ENCODE assay signal across 25 cellular contexts in genomic region chr5:6225121-6225607, GRCh38.
DNase-seq lines count a peak whose midpoint lies in the region; ATAC-seq and TF ChIP-seq lines count a peak whose summit lies in the region.
"Had no signal": no experiment of that assay in that cellular context is flagged by ENCODE, and none has a peak within 500 bp of the region (broad histone marks: within the 10 kb centered on the region; RNA-seq: fewer than 3 reads in every experiment).

No MANE protein-coding gene starts in this region.

- H3K27me3 Mint-ChIP-seq in activated CD4-positive, alpha-beta T cell treated with anti-CD3 and anti-CD28 coated beads for 36 hours, result peaks cover 4% of the 10 kb centered on the region
- H3K27me3 Mint-ChIP-seq: CD4-positive, CD25-positive, alpha-beta regulatory T cell had no signal

- no peak overlapping the region for H3K27ac Mint-ChIP-seq in activated CD4-positive, alpha-beta T cell treated with anti-CD3 and anti-CD28 coated beads for 36 hours
- H3K27ac Mint-ChIP-seq: CD14-positive monocyte; CD4-positive, alpha-beta memory T cell; CD4-positive, CD25-positive, alpha-beta regulatory T cell; CD8-positive, alpha-beta memory T cell had no signal

- H3K4me3 Mint-ChIP-seq in activated CD4-positive, alpha-beta T cell treated with anti-CD3 and anti-CD28 coated beads for 36 hours, result no peak overlapping the region
- H3K4me3 Mint-ChIP-seq: CD14-positive monocyte; CD4-positive, alpha-beta memory T cell; CD4-positive, CD25-positive, alpha-beta regulatory T cell; CD8-positive, alpha-beta memory T cell had no signal

- peaks cover 2% of the 10 kb centered on the region for H3K9me3 Mint-ChIP-seq in activated CD4-positive, alpha-beta T cell treated with anti-CD3 and anti-CD28 coated beads for 36 hours (ENCODE audit: low read depth)

- H3K4me1 ChIP-seq in right atrium auricular region, result no peaks in the 10 kb centered on the region
- H3K4me1 ChIP-seq in esophagus muscularis mucosa, result no peaks in the 10 kb centered on the region
- H3K4me1 ChIP-seq: BE2C had no signal

- ATAC-seq in left ventricle myocardium superior, result no peak
- ATAC-seq in activated CD4-positive, alpha-beta T cell treated with anti-CD3 and anti-CD28 coated beads for 36 hours, result no peak
- ATAC-seq: GM12878 had no signal

- H3K27me3 ChIP-seq in right atrium auricular region (no peaks in the 10 kb centered on the region), esophagus muscularis mucosa (no peaks in the 10 kb centered on the region)
- H3K27me3 ChIP-seq: BE2C, BLaER1 had no signal

- CTCF ChIA-PET in activated CD4-positive, alpha-beta T cell treated with anti-CD3 and anti-CD28 coated beads for 36 hours (lab: Charles Lee), result no interaction called here

- H3K36me3 ChIP-seq in right atrium auricular region, result no peaks in the 10 kb centered on the region
- H3K36me3 ChIP-seq in esophagus muscularis mucosa, result no peaks in the 10 kb centered on the region
- H3K36me3 ChIP-seq: BE2C, BLaER1 had no signal

- POLR2A ChIA-PET in activated CD4-positive, alpha-beta T cell treated with anti-CD3 and anti-CD28 coated beads for 36 hours (lab: Charles Lee), result no interaction called here

- H3K9me3 ChIP-seq in right atrium auricular region (no peaks in the 10 kb centered on the region), esophagus muscularis mucosa (peaks cover 0 to 9% (median 0%) of the 10 kb centered on the region in 4 donors)
- H3K9me3 ChIP-seq: BE2C had no signal

- H3K4me1 Mint-ChIP-seq in activated CD4-positive, alpha-beta T cell treated with anti-CD3 and anti-CD28 coated beads for 36 hours, result no peaks in the 10 kb centered on the region
- H3K4me1 Mint-ChIP-seq: CD14-positive monocyte; CD4-positive, alpha-beta memory T cell; CD4-positive, CD25-positive, alpha-beta regulatory T cell; CD8-positive, alpha-beta memory T cell had no signal

- WGBS in esophagus muscularis mucosa, result 68% methylated on average over 7 of the region's 7 CpGs

- no peak for TF ChIP-seq EP300 in esophagus muscularis mucosa (IDR thresholded peaks at IDR 0.05)

- H3K4me3 ChIP-seq in right atrium auricular region (no peak overlapping the region), esophagus muscularis mucosa (no peak overlapping the region), foreskin fibroblast (ENCODE audit: low read depth in 1 of 2, low read length in 2 of 2) (no peak overlapping the region)
- H3K4me3 ChIP-seq: BLaER1, GM12878 had no signal

- no peaks in the 10 kb centered on the region for H3K36me3 Mint-ChIP-seq in activated CD4-positive, alpha-beta T cell treated with anti-CD3 and anti-CD28 coated beads for 36 hours (ENCODE audit: low read depth)
- H3K36me3 Mint-ChIP-seq: CD14-positive monocyte; CD4-positive, alpha-beta memory T cell; CD4-positive, CD25-positive, alpha-beta regulatory T cell; CD8-positive, alpha-beta memory T cell had no signal

- TF ChIP-seq POLR2A in esophagus muscularis mucosa (IDR thresholded peaks at IDR 0.05; ENCODE audit: low read depth), result no peak

- DNase-seq in right atrium auricular region (ENCODE audit: low spot score), result peak; percentile 28
- DNase-seq in left ventricle myocardium superior, result no peak
- DNase-seq in esophagus muscularis mucosa (ENCODE audit: extremely low spot score), result peak; percentile 87
- peak; percentile 18 for DNase-seq in left kidney (ENCODE audit: low read depth, low spot score)
- no peak for DNase-seq in retina
- no peak for DNase-seq in activated CD4-positive, alpha-beta T cell treated with anti-CD3 and anti-CD28 coated beads for 36 hours
- DNase-seq in foreskin fibroblast, result no peak
- DNase-seq: 8988T; ACHN; BE2C; C1 segment of cervical spinal cord; CD4-positive, alpha-beta memory T cell; CD4-positive, CD25-positive, alpha-beta regulatory T cell; CD8-positive, alpha-beta memory T cell; COR-L47; DMS 273 treated with DMSO at 0.1 percent for 48 hours; DMS153; DMS53; DMS79; DND-41; EL; GDM1 had no signal

- no peak for TF ChIP-seq CTCF in right atrium auricular region (IDR thresholded peaks at IDR 0.05)
- no peak for TF ChIP-seq CTCF in esophagus muscularis mucosa (IDR thresholded peaks at IDR 0.05)
- TF ChIP-seq CTCF in foreskin fibroblast (IDR thresholded peaks at IDR 0.05; ENCODE audit: low read depth, low read length), result no peak

- intact Hi-C loops in left ventricle myocardium superior (cut with micrococcal nuclease) (no loop called here), esophagus muscularis mucosa (cut with DNase I) (no loop called here)
- intact Hi-C loops in activated CD4-positive, alpha-beta T cell treated with anti-CD3 and anti-CD28 coated beads for 36 hours (cut with DNase I, micrococcal nuclease), result no loop called here

- H3K27ac ChIP-seq in right atrium auricular region, result no peak overlapping the region
- H3K27ac ChIP-seq in esophagus muscularis mucosa (replicated peaks in 1 of 4), result no peak overlapping the region
- H3K27ac ChIP-seq: BLaER1 had no signal

Comparison
In these comparisons a context has a peak if more than half of its experiments do, and no peak if none do; other contexts are left out.
1. DNase-seq: peak in right atrium auricular region (single experiment), esophagus muscularis mucosa (single experiment) and left kidney (single experiment); none in left ventricle myocardium superior (single experiment), retina (single experiment), activated CD4-positive, alpha-beta T cell treated with anti-CD3 and anti-CD28 coated beads for 36 hours (single experiment) and foreskin fibroblast (0 of 2).